In the genomic region with DNA sequence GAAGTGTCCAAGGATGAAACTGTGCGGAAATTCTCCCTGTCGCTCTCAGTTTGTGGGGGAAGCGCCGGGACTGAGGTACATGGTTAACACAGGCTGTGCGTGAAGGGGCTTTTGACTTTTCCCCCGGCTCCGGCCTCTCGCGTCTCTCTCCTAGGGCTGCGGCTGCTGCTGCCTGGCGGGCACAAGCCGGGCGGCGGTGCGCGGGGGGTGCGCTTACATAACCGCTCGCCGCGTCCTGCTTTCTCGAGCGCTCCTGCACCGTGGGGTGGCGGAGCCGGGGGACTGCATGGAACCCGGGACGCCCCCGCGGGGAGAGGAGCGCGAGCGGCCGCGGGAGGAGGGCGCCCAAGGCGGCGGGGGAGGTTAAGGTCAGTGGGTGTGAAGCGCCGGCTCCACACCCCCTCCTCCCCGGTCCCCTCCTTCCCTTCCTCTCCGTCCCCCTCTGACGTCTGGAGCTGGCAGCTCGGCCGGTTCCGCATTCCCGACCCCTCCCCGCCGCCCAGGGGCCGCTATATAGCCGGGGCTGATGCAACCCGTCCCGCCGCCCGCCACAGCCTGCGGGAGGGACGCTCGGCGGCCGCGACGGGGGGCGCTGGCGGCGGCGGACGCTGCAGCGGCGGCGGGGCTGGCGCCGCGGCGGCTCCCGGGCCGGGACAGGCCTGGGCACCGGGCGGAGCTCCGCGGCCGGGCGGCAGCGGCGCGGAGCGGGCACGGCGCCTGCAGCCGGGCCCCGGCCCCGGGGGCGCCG, we compare ENCODE assay signal across 8 cellular contexts. TPM values are rescaled to one million over a fixed set of nuclear protein-coding genes. Genes with fewer than 3 reads are reported as not detected.
DNase-seq lines count a peak whose midpoint lies in the region; ATAC-seq and TF ChIP-seq lines count a peak whose summit lies in the region.

A gene with protein sequence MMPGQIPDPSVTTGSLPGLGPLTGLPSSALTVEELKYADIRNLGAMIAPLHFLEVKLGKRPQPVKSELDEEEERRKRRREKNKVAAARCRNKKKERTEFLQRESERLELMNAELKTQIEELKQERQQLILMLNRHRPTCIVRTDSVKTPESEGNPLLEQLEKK (plus strand): TSS at position 541 of the 748 bp plus-strand sequence. CDS start 9,899 bp downstream, outside the sequence.

- intact Hi-C loops in CD4-positive, alpha-beta memory T cell (cut with micrococcal nuclease), result no loop called here
- intact Hi-C loops in body of pancreas (cut with DNase I), result no loop called here

- no peaks in the 10 kb centered on the region for H3K36me3 ChIP-seq in CD4-positive, alpha-beta memory T cell (ENCODE audit: insufficient read depth, low read length)
- no peaks in the 10 kb centered on the region for H3K36me3 ChIP-seq in KOPT-K1 (ENCODE audit: insufficient read depth, low read length)
- no peaks in the 10 kb centered on the region for H3K36me3 ChIP-seq in body of pancreas (replicated peaks in 1 of 2; ENCODE audit: insufficient read depth in 1 of 2, low read depth in 2 of 2)
- H3K36me3 ChIP-seq in rectal smooth muscle tissue (ENCODE audit: control insufficient read depth, insufficient read depth, low read length), result no peaks in the 10 kb centered on the region

- POLR2A ChIA-PET in CD4-positive, alpha-beta memory T cell (lab: Charles Lee; ENCODE audit: partially characterized antibody), result no interaction called here

- no peaks in the 10 kb centered on the region for H3K36me3 Mint-ChIP-seq in CD4-positive, alpha-beta memory T cell
- no peaks in the 10 kb centered on the region for H3K36me3 Mint-ChIP-seq in T-helper 2 cell treated with Interferon-gamma antibody and Interleukin-4, amounts not matched to agents 5 μg/mL and 100 μg/mL, for 36 hours (ENCODE audit: low read depth)

- ATAC-seq in GM19455 (IDR thresholded peaks at IDR 0.05; ENCODE audit: unreplicated experiment) (peak; percentile 49), body of pancreas (peak; percentile 92), HG03108 (IDR thresholded peaks at IDR 0.05; ENCODE audit: unreplicated experiment) (no peak)

- H3K4me3 Mint-ChIP-seq in CD4-positive, alpha-beta memory T cell, result peak within 1 kb of the TSS; percentile 63 to 84 (median 80)
- peak within 1 kb of the TSS; percentile 80 for H3K4me3 Mint-ChIP-seq in T-helper 2 cell treated with Interferon-gamma antibody and Interleukin-4, amounts not matched to agents 5 μg/mL and 100 μg/mL, for 36 hours

- CTCF ChIA-PET in CD4-positive, alpha-beta memory T cell (lab: Charles Lee; ENCODE audit: partially characterized antibody), result no interaction called here

- H3K9me3 Mint-ChIP-seq in CD4-positive, alpha-beta memory T cell, result peaks cover 0 to 6% (median 1%) of the 10 kb centered on the region in 8 donors
- peaks cover 8% of the 10 kb centered on the region for H3K9me3 Mint-ChIP-seq in T-helper 2 cell treated with Interferon-gamma antibody and Interleukin-4, amounts not matched to agents 5 μg/mL and 100 μg/mL, for 36 hours

- H3K27me3 ChIP-seq in CD4-positive, alpha-beta memory T cell (ENCODE audit: insufficient read depth, low read length), result no peaks in the 10 kb centered on the region
- H3K27me3 ChIP-seq in body of pancreas, result no peaks in the 10 kb centered on the region
- H3K27me3 ChIP-seq in rectal smooth muscle tissue (ENCODE audit: control insufficient read depth, insufficient read depth, low read length), result no peaks in the 10 kb centered on the region

- peaks cover 1 to 16% (median 3%) of the 10 kb centered on the region in 4 donors for H3K4me1 Mint-ChIP-seq in CD4-positive, alpha-beta memory T cell
- peaks cover 14% of the 10 kb centered on the region for H3K4me1 Mint-ChIP-seq in T-helper 2 cell treated with Interferon-gamma antibody and Interleukin-4, amounts not matched to agents 5 μg/mL and 100 μg/mL, for 36 hours (ENCODE audit: low read depth)

- peaks cover 17 to 24% of the 10 kb centered on the region in 2 donors for H3K27me3 Mint-ChIP-seq in CD4-positive, alpha-beta memory T cell
- peaks cover 15% of the 10 kb centered on the region for H3K27me3 Mint-ChIP-seq in T-helper 2 cell treated with Interferon-gamma antibody and Interleukin-4, amounts not matched to agents 5 μg/mL and 100 μg/mL, for 36 hours (ENCODE audit: low read depth)

- peak within 1 kb of the TSS in 1 of 2 donors; percentile 45 for H3K4me3 ChIP-seq in CD4-positive, alpha-beta memory T cell (ENCODE audit: low read length in 2 of 2)
- H3K4me3 ChIP-seq in body of pancreas, result peak within 1 kb of the TSS; percentile 46 to 95
- peak within 1 kb of the TSS; percentile 65 for H3K4me3 ChIP-seq in rectal smooth muscle tissue (ENCODE audit: low read length)

- peak; percentile 84 to 86 (median 85) for TF ChIP-seq POLR2A in body of pancreas (IDR thresholded peaks at IDR 0.05)

- no peaks in the 10 kb centered on the region for H3K9me3 ChIP-seq in CD4-positive, alpha-beta memory T cell (ENCODE audit: control insufficient read depth in 1 of 2, low read length in 2 of 2)
- H3K9me3 ChIP-seq in KOPT-K1 (ENCODE audit: insufficient read depth, low read length, poor library complexity, severe bottlenecking) (peaks cover 5% of the 10 kb centered on the region), body of pancreas (no peaks in the 10 kb centered on the region)

- peak; percentile 30 to 50 (median 39) for DNase-seq in CD4-positive, alpha-beta memory T cell
- DNase-seq in T-helper 2 cell treated with Interferon-gamma antibody and Interleukin-4, amounts not matched to agents 5 μg/mL and 100 μg/mL, for 36 hours (ENCODE audit: low spot score), result peak; percentile 44
- DNase-seq in body of pancreas, result peak; percentile 92 to 95 (median 94)
- DNase-seq in hippocampal formation (lab: John Stamatoyannopoulos, UW), result peak; percentile 63 to 76

- H3K27ac Mint-ChIP-seq in CD4-positive, alpha-beta memory T cell, result peak within 1 kb of the TSS in 2 of 7 donors; percentile 3 to 35
- H3K27ac Mint-ChIP-seq in T-helper 2 cell treated with Interferon-gamma antibody and Interleukin-4, amounts not matched to agents 5 μg/mL and 100 μg/mL, for 36 hours, result no peak within 1 kb of the TSS

- no peak within 1 kb of the TSS for H3K27ac ChIP-seq in CD4-positive, alpha-beta memory T cell (ENCODE audit: low read depth, low read length)
- H3K27ac ChIP-seq in KOPT-K1 (ENCODE audit: low read depth, low read length, poor library complexity, severe bottlenecking) (peak within 1 kb of the TSS; percentile 24), body of pancreas (peak within 1 kb of the TSS; percentile 81 to 93 (median 88)), rectal smooth muscle tissue (ENCODE audit: low read depth, low read length) (peak within 1 kb of the TSS; percentile 83)

- peak within 1 kb of the TSS; percentile 38 for H3K9ac ChIP-seq in rectal smooth muscle tissue (ENCODE audit: low read length)

- peak in 5 of 7 experiments; percentile 7 to 44 (median 31) for TF ChIP-seq CTCF in body of pancreas (IDR thresholded peaks at IDR 0.05)

- 0% methylated on average over 9 to 81 of the region's 93 CpGs for WGBS in body of pancreas, 2 donors

- H3K4me1 ChIP-seq in CD4-positive, alpha-beta memory T cell (ENCODE audit: insufficient read depth, low read length), result peaks cover 10% of the 10 kb centered on the region
- H3K4me1 ChIP-seq in body of pancreas (peaks cover 50% of the 10 kb centered on the region), rectal smooth muscle tissue (ENCODE audit: control insufficient read depth, insufficient read depth, low read length) (peaks cover 24% of the 10 kb centered on the region)

RNA-seq across cellular contexts. Expression of the gene that starts here (rescaled TPM):
- under 1 TPM; 0.78 to 0.79 TPM for total RNA-seq in CD4-positive, alpha-beta memory T cell
- polyA plus RNA-seq in CD4-positive, alpha-beta memory T cell, result under 1 TPM in 1 of 2 donors, not detected in 1; 0.20 TPM
- total RNA-seq in body of pancreas, result 10 to 100 TPM; 16.8 to 17.9 TPM

Comparison
In these comparisons a context has a peak if more than half of its experiments do, and no peak if none do; other contexts are left out.
1. RNA of the gene that starts here (total RNA-seq): 16.8 to 17.9 TPM in body of pancreas; 0.78 to 0.79 TPM in CD4-positive, alpha-beta memory T cell; every median in the first group is over 4 times any median in the second.
2. Peak in DNase-seq in CD4-positive, alpha-beta memory T cell; RNA of the gene not detected or under 1 TPM.
3. DNase-seq: peak in every context shown above with its lines; median percentile 94 in body of pancreas; 70 in hippocampal formation; 44 in T-helper 2 cell treated with Interferon-gamma antibody and Interleukin-4, amounts not matched to agents 5 μg/mL and 100 μg/mL, for 36 hours; 39 in CD4-positive, alpha-beta memory T cell.